1 cellular context compared by ENCODE assay signal in genomic region chr1:110341146-110341871, GRCh38.
TF ChIP-seq lines count a peak whose summit lies in the region.

No MANE protein-coding gene starts in this region.

TF ChIP-seq in K562, 482 proteins besides CTCF, POLR2A, EP300 and RAD21 (continued from another document and continues in another):
- TF ChIP-seq MGA (IDR thresholded peaks at IDR 0.05), result no peak
- TF ChIP-seq TEAD1 (CRISPR knock-in tag; IDR thresholded peaks at IDR 0.05), result 0 out of 4 replicates have a peak, but pooled peaks of 1 of the 2 experiments have one; percentile 51
- no peak for TF ChIP-seq L3MBTL2 (IDR thresholded peaks at IDR 0.05)
- TF ChIP-seq ZNF561 (CRISPR knock-in tag; conservative IDR thresholded peaks at IDR 0.05), result no peak
- TF ChIP-seq POLR2AphosphoS2 (IDR thresholded peaks at IDR 0.05; ENCODE audit: low read length), result 0 out of 2 replicates have a peak, but pooled peaks have one; percentile 45
- TF ChIP-seq PML (IDR thresholded peaks at IDR 0.05; ENCODE audit: low read length), result no peak
- TF ChIP-seq BRF2 (IDR thresholded peaks at IDR 0.05; ENCODE audit: borderline replicate concordance, insufficient read depth, insufficient read length), result no peak
- 0 out of 2 replicates have a peak, but pooled peaks have one; percentile 46 for TF ChIP-seq KAT7 (CRISPR knock-in tag; IDR thresholded peaks at IDR 0.05; ENCODE audit: borderline replicate concordance)
- TF ChIP-seq ARID4B (CRISPR knock-in tag; IDR thresholded peaks at IDR 0.05), result 0 out of 2 replicates have a peak, but pooled peaks have one; percentile 50
- no peak for TF ChIP-seq TAF1 (IDR thresholded peaks at IDR 0.05; ENCODE audit: control insufficient read depth, extremely low read depth, insufficient read depth, low read length, severe bottlenecking)
- TF ChIP-seq CREM (IDR thresholded peaks at IDR 0.05; ENCODE audit: low read depth), result peak; percentile 93
- no peak for TF ChIP-seq PCBP2 (IDR thresholded peaks at IDR 0.05; ENCODE audit: low read depth, low read length, poor library complexity, severe bottlenecking)
- TF ChIP-seq TSC22D4 (tag; IDR thresholded peaks at IDR 0.05), result no peak
- TF ChIP-seq NFYB (IDR thresholded peaks at IDR 0.05; ENCODE audit: extremely low read depth, insufficient read length), result no peak
- no peak for TF ChIP-seq ZNF431 (CRISPR knock-in tag; IDR thresholded peaks at IDR 0.05)
- no peak for TF ChIP-seq TBL1XR1 (IDR thresholded peaks at IDR 0.05; ENCODE audit: low read length in 2 of 2)
- TF ChIP-seq RCOR1 (IDR thresholded peaks at IDR 0.05; ENCODE audit: borderline replicate concordance in 1 of 2, low read depth in 2 of 2, low read length in 2 of 2), result no peak
- TF ChIP-seq ZNF197 (CRISPR knock-in tag; IDR thresholded peaks at IDR 0.05; ENCODE audit: low read depth), result no peak
- TF ChIP-seq ZNF3 (CRISPR knock-in tag; IDR thresholded peaks at IDR 0.05), result no peak
- no peak for TF ChIP-seq ZNF324 (CRISPR knock-in tag; IDR thresholded peaks at IDR 0.05)
- TF ChIP-seq E2F6 (IDR thresholded peaks at IDR 0.05; ENCODE audit: borderline replicate concordance in 1 of 2, extremely low read depth in 1 of 2, insufficient read depth in 1 of 2, insufficient read length in 1 of 2, low read depth in 1 of 2, low read length in 1 of 2, poor library complexity in 1 of 2, severe bottlenecking in 1 of 2), result no peak
- peak; percentile 51; the same call in 1 of the 2 replicates for TF ChIP-seq ZFP91 (CRISPR knock-in tag; IDR thresholded peaks at IDR 0.05)
- TF ChIP-seq ATF7 (IDR thresholded peaks at IDR 0.05), result peak; percentile 69; the same call in 1 of the 2 replicates
- TF ChIP-seq ZNF384 (IDR thresholded peaks at IDR 0.05; ENCODE audit: low read depth, low read length), result no peak
- TF ChIP-seq ZNF780A (CRISPR knock-in tag; IDR thresholded peaks at IDR 0.05), result no peak
- no peak for TF ChIP-seq ARID1B (IDR thresholded peaks at IDR 0.05)
- no peak for TF ChIP-seq SP2 (IDR thresholded peaks at IDR 0.05; ENCODE audit: extremely low read depth, low read depth, low read length, poor library complexity, severe bottlenecking)
- TF ChIP-seq ZNF41 (CRISPR knock-in tag; conservative IDR thresholded peaks at IDR 0.05), result no peak
- TF ChIP-seq ZNF311 (CRISPR knock-in tag; IDR thresholded peaks at IDR 0.05), result no peak
- TF ChIP-seq SMC3 (conservative IDR thresholded peaks at IDR 0.05; ENCODE audit: insufficient read depth, low read depth, low read length), result no peak
